1 cellular context compared by ENCODE assay signal in genomic region chr4:151646322-151646721, GRCh38.
TF ChIP-seq lines count a peak whose summit lies in the region.

No MANE protein-coding gene starts in this region.

TF ChIP-seq in K562, 482 proteins besides CTCF, POLR2A, EP300 and RAD21 (continued from another document):
- no peak for TF ChIP-seq TCF15 (CRISPR knock-in tag; IDR thresholded peaks at IDR 0.05)
- peak; percentile 31; the same call in 1 of the 2 replicates for TF ChIP-seq ATF3 (IDR thresholded peaks at IDR 0.05)
- TF ChIP-seq ATF3 (CRISPR knock-in tag; conservative IDR thresholded peaks at IDR 0.05) = no peak
- no peak for TF ChIP-seq RBFOX2 (IDR thresholded peaks at IDR 0.05; ENCODE audit: low read depth, low read length)
- no peak for TF ChIP-seq ZFP30 (CRISPR knock-in tag; IDR thresholded peaks at IDR 0.05; ENCODE audit: borderline replicate concordance)
- no peak for TF ChIP-seq BRD4 (IDR thresholded peaks at IDR 0.05)
- TF ChIP-seq BHLHE40 (IDR thresholded peaks at IDR 0.05; ENCODE audit: low read length) = no peak
- peak; percentile 58; the same call in 1 of the 2 replicates for TF ChIP-seq JUND (IDR thresholded peaks at IDR 0.05; ENCODE audit: borderline replicate concordance, low read depth, low read length)
- TF ChIP-seq JUND (tag; IDR thresholded peaks at IDR 0.05; ENCODE audit: borderline replicate concordance, low read depth, low read length) = peak; percentile 29; the same call in 1 of the 3 replicates
- peak; percentile 69; the same call in 1 of the 2 replicates for TF ChIP-seq HMBOX1 (IDR thresholded peaks at IDR 0.05)
- TF ChIP-seq ZBTB17 (CRISPR knock-in tag; IDR thresholded peaks at IDR 0.05) = no peak
- TF ChIP-seq ARID2 (IDR thresholded peaks at IDR 0.05) = no peak
- TF ChIP-seq PCBP2 (IDR thresholded peaks at IDR 0.05; ENCODE audit: low read depth, low read length, poor library complexity, severe bottlenecking) = no peak
- TF ChIP-seq TAF15 (IDR thresholded peaks at IDR 0.05; ENCODE audit: low read depth, low read length) = no peak
- TF ChIP-seq MAFK (IDR thresholded peaks at IDR 0.05; ENCODE audit: low read length) = peak; percentile 35; the same call in 1 of the 2 replicates
- TF ChIP-seq TSC22D4 (tag; IDR thresholded peaks at IDR 0.05) = no peak
- peak; percentile 82 for TF ChIP-seq FOSL1 (tag; conservative IDR thresholded peaks at IDR 0.05)
- no peak for TF ChIP-seq FOXA1 (IDR thresholded peaks at IDR 0.05; ENCODE audit: borderline replicate concordance)
- no peak for TF ChIP-seq HCFC1 (IDR thresholded peaks at IDR 0.05; ENCODE audit: low read depth, low read length)
- no peak for TF ChIP-seq GTF2F1 (IDR thresholded peaks at IDR 0.05; ENCODE audit: low read depth, low read length)
- TF ChIP-seq MXI1 (IDR thresholded peaks at IDR 0.05; ENCODE audit: low read depth, low read length) = no peak
